Comparison of ENCODE assay signal across 21 cellular contexts in the genomic region with DNA sequence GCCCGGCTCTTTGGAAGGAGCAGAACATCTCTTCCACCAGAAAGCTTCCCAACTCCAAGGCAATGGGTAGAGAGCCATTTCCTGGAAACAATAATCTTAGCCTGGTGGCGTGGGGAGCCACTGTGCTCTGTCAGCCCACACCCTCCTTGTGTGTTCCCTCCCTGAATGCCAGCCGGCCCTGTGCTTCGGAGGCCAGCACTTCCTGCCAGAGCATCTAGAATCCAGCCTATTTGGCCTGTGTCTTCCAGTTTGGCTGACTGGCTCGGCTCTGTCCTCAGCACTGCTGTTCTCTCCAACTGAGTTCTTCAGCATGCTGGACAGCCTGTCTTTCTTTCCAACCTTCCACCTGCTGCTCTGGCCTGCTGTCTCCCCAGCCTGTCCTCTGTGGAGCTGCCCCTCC.
"Had no signal": no experiment of that assay in that cellular context is flagged by ENCODE, and none has a peak within 500 bp of the region (broad histone marks: within the 10 kb centered on the region; RNA-seq: fewer than 3 reads in every experiment).

No MANE protein-coding gene starts in this region.

- H3K36me3 ChIP-seq: breast epithelium had no signal

- H3K4me1 ChIP-seq: breast epithelium had no signal

- H3K9me3 ChIP-seq: breast epithelium had no signal

- H3K27me3 ChIP-seq: breast epithelium had no signal

- H3K27ac ChIP-seq: breast epithelium, SK-N-MC had no signal

- FAIRE-seq: RCC 7860 had no signal

- ATAC-seq: activated CD4-positive, CD25-positive, alpha-beta regulatory T cell treated with anti-CD3 and anti-CD28 coated beads, Interleukin-2, amount 50 U/mL, for 24 hours; activated CD8-positive, alpha-beta T cell treated with anti-CD3 and anti-CD28 coated beads for 36 hours; activated T-cell treated with anti-CD3 and anti-CD28 coated beads, Interleukin-2, amount 50 U/mL, for 72 hours; PC-3 had no signal

- DNase-seq: activated CD4-positive, alpha-beta T cell treated with anti-CD3 and anti-CD28 coated beads for 4 hours; activated CD8-positive, alpha-beta memory T cell treated with anti-CD3 and anti-CD28 coated beads, Interleukin-2, amount 50 U/mL, for 4 hours; activated CD8-positive, alpha-beta T cell treated with anti-CD3 and anti-CD28 coated beads for 36 hours; activated gamma-delta T cell treated with Interleukin-2 at 50 U/mL for 16 hours; activated naive CD4-positive, alpha-beta T cell treated with anti-CD3 and anti-CD28 coated beads, Interleukin-2, amount 10 ng/mL, durations not matched to agents 7 days and 5 days; activated naive CD8-positive, alpha-beta T cell treated with anti-CD3 and anti-CD28 coated beads, Interleukin-2, amount 10 ng/mL, durations not matched to agents 7 days and 5 days; activated T-cell treated with anti-CD3 and anti-CD28 coated beads, Interleukin-2, amount 50 U/mL, for 72 hours; aorta; caudate nucleus; NCI-H1048; NCI-H146; NCI-H187 treated with DMSO at 0.1 percent for 48 hours; NCI-H2081 treated with DMSO at 0.1 percent for 48 hours; NCI-H446; NCI-H524; PC-3; SW 1271 had no signal

- H3K4me3 ChIP-seq: breast epithelium, SK-N-MC had no signal
